Comparison of ENCODE assay signal across 8 cellular contexts in the genomic region with DNA sequence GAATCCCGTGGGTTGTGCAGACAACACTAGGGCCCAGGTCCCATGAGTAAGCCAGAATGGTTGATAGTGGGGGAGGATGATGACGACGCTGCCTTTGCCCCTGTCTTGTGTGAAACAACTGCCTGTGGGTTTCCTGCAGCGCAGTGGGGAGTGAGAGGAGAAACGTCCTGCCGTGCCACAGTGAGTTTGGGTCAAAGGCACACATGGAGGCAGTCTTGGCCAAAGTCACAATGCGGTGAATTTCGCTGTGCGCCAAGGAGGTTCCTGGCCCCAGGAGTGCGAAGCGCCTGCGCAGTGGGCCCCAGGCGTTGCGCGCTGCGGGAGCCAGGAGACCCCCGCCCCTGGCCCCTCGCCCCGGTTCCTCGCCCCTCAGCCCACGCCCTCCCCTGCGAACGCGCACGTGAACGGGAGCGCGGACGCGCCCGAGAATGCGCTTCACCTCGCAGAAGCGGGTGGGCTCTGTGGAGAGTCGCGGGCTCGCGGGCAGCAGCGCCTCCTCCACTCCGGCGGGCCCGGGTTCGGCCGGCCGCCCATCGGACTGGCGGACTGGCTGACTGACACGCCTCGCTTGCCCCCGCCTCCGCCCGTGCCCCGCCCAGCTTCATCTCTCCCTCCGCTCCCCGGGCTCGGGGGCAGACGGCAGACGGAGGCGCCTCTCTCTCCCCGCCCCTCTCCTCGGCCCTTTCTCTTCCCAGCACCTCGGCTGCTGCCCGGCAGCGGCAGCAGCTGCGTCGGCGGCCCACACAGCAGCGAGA. TPM values are rescaled to one million over a fixed set of nuclear protein-coding genes. Genes with fewer than 3 reads are reported as not detected.
DNase-seq lines count a peak whose midpoint lies in the region; ATAC-seq and TF ChIP-seq lines count a peak whose summit lies in the region.

TSS of gene NUDT10 (plus strand) at position 635 of the 755 bp plus-strand sequence. CDS start 144 bp downstream, outside the sequence.

- H2BK5ac ChIP-seq in trophoblast cell (ENCODE audit: low read depth, low read length, poor library complexity): no peak within 1 kb of the TSS

- no peak within 1 kb of the TSS for H4K91ac ChIP-seq in trophoblast cell (ENCODE audit: low read depth, low read length)

- H3K79me2 ChIP-seq in trophoblast cell (ENCODE audit: control insufficient read depth, insufficient read depth, low read length, poor library complexity) (no peaks in the 10 kb centered on the region), PC-9 (ENCODE audit: low read depth) (no peaks in the 10 kb centered on the region)

- H3K4me1 Mint-ChIP-seq in CD4-positive, alpha-beta memory T cell: peaks cover 2 to 5% (median 4%) of the 10 kb centered on the region in 4 donors
- H3K4me1 Mint-ChIP-seq in activated naive CD4-positive, alpha-beta T cell treated with anti-CD3 and anti-CD28 coated beads for 36 hours (ENCODE audit: low read depth): peaks cover 3% of the 10 kb centered on the region

- H3K23ac ChIP-seq in trophoblast cell (ENCODE audit: low read length): no peak within 1 kb of the TSS

- WGBS in trophoblast cell (ENCODE audit: extremely low coverage, insufficient coverage, insufficient read length): no CpG with 5 or more reads among the region's 68 CpGs

- H3K36me3 Mint-ChIP-seq in CD4-positive, alpha-beta memory T cell: no peaks in the 10 kb centered on the region
- H3K36me3 Mint-ChIP-seq in activated naive CD4-positive, alpha-beta T cell treated with anti-CD3 and anti-CD28 coated beads for 36 hours (ENCODE audit: low read depth): no peaks in the 10 kb centered on the region

- H3K27me3 Mint-ChIP-seq in CD4-positive, alpha-beta memory T cell: peaks cover 0 to 2% of the 10 kb centered on the region in 2 donors
- H3K27me3 Mint-ChIP-seq in activated naive CD4-positive, alpha-beta T cell treated with anti-CD3 and anti-CD28 coated beads for 36 hours (ENCODE audit: low read depth): no peaks in the 10 kb centered on the region

- no peak within 1 kb of the TSS for H2AFZ ChIP-seq in trophoblast cell (ENCODE audit: insufficient read depth, low read length, poor library complexity)
- H2AFZ ChIP-seq in PC-9: no peak within 1 kb of the TSS

- CTCF ChIA-PET in CD4-positive, alpha-beta memory T cell (lab: Charles Lee; ENCODE audit: partially characterized antibody): no interaction called here
- CTCF ChIA-PET in activated naive CD4-positive, alpha-beta T cell treated with anti-CD3 and anti-CD28 coated beads for 36 hours (lab: Charles Lee): no interaction called here
- CTCF ChIA-PET in PC-9 (lab: Charles Lee): no interaction called here

- no TSS peak for BruUV-seq in PC-9 (replicated peaks; lab: Mats Ljungman, UMichigan)

- peak; percentile 58 for ATAC-seq in Right ventricle myocardium superior (ENCODE audit: poor library complexity)

- no peak within 1 kb of the TSS for H3K4ac ChIP-seq in trophoblast cell (ENCODE audit: low read depth, low read length)

- no peak for TF ChIP-seq CTCF in PC-9 (conservative IDR thresholded peaks at IDR 0.05)

- no peaks in the 10 kb centered on the region for H3K9me2 ChIP-seq in PC-9 (ENCODE audit: insufficient read depth)

- no peak within 1 kb of the TSS for H3K4me3 ChIP-seq in CD4-positive, alpha-beta memory T cell (ENCODE audit: low read length in 2 of 2)
- peak within 1 kb of the TSS; percentile 72 for H3K4me3 ChIP-seq in trophoblast cell (ENCODE audit: low read depth, low read length)
- no peak within 1 kb of the TSS for H3K4me3 ChIP-seq in PC-9

- H3K79me1 ChIP-seq in trophoblast cell (ENCODE audit: low read length): no peaks in the 10 kb centered on the region

- H3K36me3 ChIP-seq in CD4-positive, alpha-beta memory T cell (ENCODE audit: insufficient read depth, low read length): no peaks in the 10 kb centered on the region
- H3K36me3 ChIP-seq in trophoblast cell (ENCODE audit: control insufficient read depth in 1 of 2, insufficient read depth in 2 of 2, low read length in 2 of 2): no peaks in the 10 kb centered on the region
- H3K36me3 ChIP-seq in PC-9 (ENCODE audit: low read depth): no peaks in the 10 kb centered on the region

- H3K4me1 ChIP-seq in CD4-positive, alpha-beta memory T cell (ENCODE audit: insufficient read depth, low read length): no peaks in the 10 kb centered on the region
- H3K4me1 ChIP-seq in trophoblast cell (ENCODE audit: control insufficient read depth in 1 of 2, insufficient read depth in 2 of 2, low read length in 2 of 2) (peaks cover 0 to 2% of the 10 kb centered on the region in 2 experiments), PC-9 (replicated peaks; ENCODE audit: insufficient read depth) (no peaks in the 10 kb centered on the region)

- no peaks in the 10 kb centered on the region for H3K9me3 Mint-ChIP-seq in CD4-positive, alpha-beta memory T cell
- no peaks in the 10 kb centered on the region for H3K9me3 Mint-ChIP-seq in activated naive CD4-positive, alpha-beta T cell treated with anti-CD3 and anti-CD28 coated beads for 36 hours

- H3K27ac ChIP-seq in CD4-positive, alpha-beta memory T cell (ENCODE audit: low read depth, low read length): no peak within 1 kb of the TSS
- H3K27ac ChIP-seq in trophoblast cell (ENCODE audit: low read depth, low read length) (no peak within 1 kb of the TSS), PC-9 (no peak within 1 kb of the TSS)

- no peak within 1 kb of the TSS for H4K12ac ChIP-seq in trophoblast cell (ENCODE audit: low read depth, low read length)

- intact Hi-C loops in CD4-positive, alpha-beta memory T cell (cut with micrococcal nuclease): no loop called here
- intact Hi-C loops in activated naive CD4-positive, alpha-beta T cell treated with anti-CD3 and anti-CD28 coated beads for 36 hours (cut with micrococcal nuclease): loop anchor here (10.0 kb wide), 1 partner anchor 188 kb away; no protein-coding TSS in a partner anchor
- intact Hi-C loops in Right ventricle myocardium superior (cut with DNase I): no loop called here
- intact Hi-C loops in PC-9 (cut with micrococcal nuclease; ENCODE audit: unreplicated experiment): no loop called here

- no peak within 1 kb of the TSS for H4K8ac ChIP-seq in trophoblast cell (ENCODE audit: low read depth, low read length)

- H3K9me3 ChIP-seq in CD4-positive, alpha-beta memory T cell (ENCODE audit: control insufficient read depth in 1 of 2, low read length in 2 of 2): no peaks in the 10 kb centered on the region
- H3K9me3 ChIP-seq in trophoblast cell (ENCODE audit: insufficient read depth, low read depth, low read length) (no peaks in the 10 kb centered on the region), PC-9 (ENCODE audit: insufficient read depth, low read depth) (no peaks in the 10 kb centered on the region)

- no peaks in the 10 kb centered on the region for H3K27me3 ChIP-seq in CD4-positive, alpha-beta memory T cell (ENCODE audit: insufficient read depth, low read length)
- no peaks in the 10 kb centered on the region for H3K27me3 ChIP-seq in trophoblast cell (ENCODE audit: insufficient read depth, low read length)
- H3K27me3 ChIP-seq in PC-9 (ENCODE audit: insufficient read depth, low read depth): no peaks in the 10 kb centered on the region

- H3K4me3 Mint-ChIP-seq in CD4-positive, alpha-beta memory T cell: peak within 1 kb of the TSS; percentile 70 to 89 (median 81)
- H3K4me3 Mint-ChIP-seq in activated naive CD4-positive, alpha-beta T cell treated with anti-CD3 and anti-CD28 coated beads for 36 hours: peak within 1 kb of the TSS; percentile 83

- H3K14ac ChIP-seq in trophoblast cell (ENCODE audit: low read length): no peak within 1 kb of the TSS

- no peak within 1 kb of the TSS for H2BK120ac ChIP-seq in trophoblast cell (ENCODE audit: insufficient read depth, low read length, poor library complexity)

- no peak within 1 kb of the TSS for H2BK12ac ChIP-seq in trophoblast cell (ENCODE audit: low read length)

- POLR2A ChIA-PET in CD4-positive, alpha-beta memory T cell (lab: Charles Lee; ENCODE audit: partially characterized antibody): no interaction called here
- POLR2A ChIA-PET in PC-9 (lab: Charles Lee; ENCODE audit: unreplicated experiment): no interaction called here

- H3K9ac ChIP-seq in trophoblast cell (ENCODE audit: low read length): no peak within 1 kb of the TSS

- no peak within 1 kb of the TSS for H2AK5ac ChIP-seq in trophoblast cell (ENCODE audit: low read length)

- H3K27ac Mint-ChIP-seq in CD4-positive, alpha-beta memory T cell: peak within 1 kb of the TSS in 2 of 7 donors; percentile 60 to 61
- no peak within 1 kb of the TSS for H3K27ac Mint-ChIP-seq in activated naive CD4-positive, alpha-beta T cell treated with anti-CD3 and anti-CD28 coated beads for 36 hours

- no peaks in the 10 kb centered on the region for H4K20me1 ChIP-seq in PC-9 (ENCODE audit: insufficient read depth)

- H3F3A ChIP-seq in PC-9 (ENCODE audit: insufficient read depth, low read depth): no peaks in the 10 kb centered on the region

- peak in 3 of 5 donors; percentile 1 to 39 (median 9) for DNase-seq in CD4-positive, alpha-beta memory T cell
- DNase-seq in NCI-H1930 (lab: John Stamatoyannopoulos, UW): peak; percentile 46 to 71
- DNase-seq in activated naive CD4-positive, alpha-beta T cell treated with anti-CD3 and anti-CD28 coated beads for 36 hours: peak; percentile 38
- DNase-seq in Right ventricle myocardium superior: peak; percentile 57
- peak in 1 of 2 donors; percentile 25 for DNase-seq in trophoblast cell
- no peak for DNase-seq in DMS153 (lab: John Stamatoyannopoulos, UW)
- no peak for DNase-seq in OCI-M2 (lab: John Stamatoyannopoulos, UW; ENCODE audit: unreplicated experiment)
- DNase-seq in PC-9: no peak

- peak within 1 kb of the TSS; percentile 88 for H3K4me2 ChIP-seq in trophoblast cell (ENCODE audit: low read length)
- no peak within 1 kb of the TSS for H3K4me2 ChIP-seq in PC-9

- no peak within 1 kb of the TSS for H3K18ac ChIP-seq in trophoblast cell (ENCODE audit: low read length)

RNA-seq across cellular contexts. Expression of gene NUDT10, which starts in this region (rescaled TPM):
- total RNA-seq in CD4-positive, alpha-beta memory T cell: not detected
- not detected for polyA plus RNA-seq in CD4-positive, alpha-beta memory T cell
- total RNA-seq in activated naive CD4-positive, alpha-beta T cell treated with anti-CD3 and anti-CD28 coated beads for 36 hours: 1 to 10 TPM in 1 of 2 experiments, under 1 TPM in 1; 0.95 to 1.2 TPM
- total RNA-seq in Right ventricle myocardium superior (0.13 TPM), PC-9 (2021) (not detected in 2 replicates)
- 1.0 and 1.1 TPM in 2 replicates for polyA plus RNA-seq in trophoblast cell (2013)

Comparison
In these comparisons a context has a peak if more than half of its experiments do, and no peak if none do; other contexts are left out.
1. Peak in DNase-seq in CD4-positive, alpha-beta memory T cell; RNA of the gene not detected or under 1 TPM.
2. Peak in DNase-seq and ATAC-seq in Right ventricle myocardium superior; RNA of the gene not detected or under 1 TPM.
3. DNase-seq: peak in NCI-H1930 (2 of 2) and activated naive CD4-positive, alpha-beta T cell treated with anti-CD3 and anti-CD28 coated beads for 36 hours (single experiment); none in DMS153 (single experiment), OCI-M2 (single experiment) and PC-9 (0 of 2).